ENCODE assay signal across 9 cellular contexts in the genomic region with DNA sequence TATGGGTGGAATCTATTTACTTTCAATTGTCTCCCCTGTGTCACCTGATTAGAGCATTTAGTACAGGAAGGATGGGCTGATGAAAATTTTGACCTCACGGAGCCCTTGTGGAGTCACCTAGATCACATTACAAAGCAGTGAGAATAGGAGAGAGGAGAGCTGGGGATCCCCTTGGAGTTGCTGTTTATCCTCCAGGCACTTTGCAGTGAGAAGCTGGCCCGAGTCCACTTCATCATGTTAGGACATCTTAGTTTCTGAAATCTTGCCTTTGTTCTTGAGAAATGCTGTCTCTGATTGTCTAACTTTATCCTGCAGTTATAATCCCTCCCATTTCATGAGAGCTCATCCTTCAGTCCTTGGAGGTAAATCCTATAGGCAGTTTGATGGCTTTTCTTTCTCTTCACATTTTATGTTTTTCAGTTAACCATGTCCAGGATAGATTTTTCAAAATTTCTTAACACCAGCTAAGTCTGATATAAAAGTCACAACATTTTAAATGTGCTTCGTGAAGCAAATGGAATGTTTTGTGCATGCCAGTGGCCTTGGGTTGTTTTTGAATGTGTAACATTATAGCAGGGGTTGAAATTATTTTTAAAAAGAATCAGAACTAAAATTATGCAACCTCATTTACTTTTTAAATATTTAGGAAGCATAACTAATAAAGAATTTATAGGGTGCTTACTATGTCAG.
A peak's percentile ranks its signal among the peaks of the same experiment; 100 is the strongest.
DNase-seq lines count a peak whose midpoint lies in the region; ATAC-seq, FAIRE-seq and TF ChIP-seq lines count a peak whose summit lies in the region.
"Had no signal": no experiment of that assay in that cellular context is flagged by ENCODE, and none has a peak within 500 bp of the region (broad histone marks: within the 10 kb centered on the region; RNA-seq: fewer than 3 reads in every experiment).

No MANE protein-coding gene starts in this region.

- intact Hi-C loops in testis (cut with DNase I; ENCODE audit: low total_unique reads) = no loop called here

- no peak for FAIRE-seq in D721Med (lab: Jason Lieb, UNC)

- H3K9me3 ChIP-seq in testis = no peaks in the 10 kb centered on the region
- H3K9me3 ChIP-seq: sigmoid colon had no signal

- no peak for TF ChIP-seq CTCF in fibroblast of the aortic adventitia (IDR thresholded peaks at IDR 0.05; ENCODE audit: insufficient read depth, low read length)
- no peak for TF ChIP-seq CTCF in testis (IDR thresholded peaks at IDR 0.05)
- no peak for TF ChIP-seq CTCF in D721Med (IDR thresholded peaks at IDR 0.05; ENCODE audit: insufficient read depth, missing control alignments)

- H3K27ac ChIP-seq in testis = peak overlapping the region; percentile 5 to 76
- H3K27ac ChIP-seq: sigmoid colon had no signal

- 40 to 45% methylated on average over 3 of the region's 3 CpGs for whole genome bisulfite sequencing in testis, 2 donors

- H3K36me3 ChIP-seq in testis (ENCODE audit: low read depth, missing control alignments) = no peaks in the 10 kb centered on the region
- H3K36me3 ChIP-seq: sigmoid colon had no signal

- no peaks in the 10 kb centered on the region for H3K27me3 ChIP-seq in testis
- H3K27me3 ChIP-seq: sigmoid colon had no signal

- DNase-seq in H4 (ENCODE audit: low spot score) = peak; percentile 12
- peak; percentile 77 for DNase-seq in RPMI7951 (ENCODE audit: low read depth)
- DNase-seq in fibroblast of the aortic adventitia (ENCODE audit: low read depth) = peak; percentile 85
- peak; percentile 73 for DNase-seq in testis
- DNase-seq in OCI-M1 (lab: John Stamatoyannopoulos, UW) = no peak
- DNase-seq in D721Med (ENCODE audit: insufficient read length, low spot score) = no peak
- DNase-seq: NCI-H1436 treated with DMSO at 0.1 percent for 48 hours, sigmoid colon had no signal

- no peak for TF ChIP-seq POLR2A in testis (IDR thresholded peaks at IDR 0.05)

- H3K4me3 ChIP-seq in fibroblast of the aortic adventitia (ENCODE audit: low read depth, low read length) = no peak overlapping the region
- no peak overlapping the region for H3K4me3 ChIP-seq in testis
- H3K4me3 ChIP-seq: sigmoid colon had no signal

- no peak for ATAC-seq in GM18861 (IDR thresholded peaks at IDR 0.05; ENCODE audit: unreplicated experiment)

- peaks cover 11% of the 10 kb centered on the region for H3K4me1 ChIP-seq in testis

Comparison
In these comparisons a context has a peak if more than half of its experiments do, and no peak if none do; other contexts are left out.
1. DNase-seq: peak in H4 (single experiment), RPMI7951 (single experiment), fibroblast of the aortic adventitia (single experiment) and testis (single experiment); none in OCI-M1 (single experiment) and D721Med (single experiment).